Comparison of ENCODE assay signal across 24 cellular contexts in the genomic region with DNA sequence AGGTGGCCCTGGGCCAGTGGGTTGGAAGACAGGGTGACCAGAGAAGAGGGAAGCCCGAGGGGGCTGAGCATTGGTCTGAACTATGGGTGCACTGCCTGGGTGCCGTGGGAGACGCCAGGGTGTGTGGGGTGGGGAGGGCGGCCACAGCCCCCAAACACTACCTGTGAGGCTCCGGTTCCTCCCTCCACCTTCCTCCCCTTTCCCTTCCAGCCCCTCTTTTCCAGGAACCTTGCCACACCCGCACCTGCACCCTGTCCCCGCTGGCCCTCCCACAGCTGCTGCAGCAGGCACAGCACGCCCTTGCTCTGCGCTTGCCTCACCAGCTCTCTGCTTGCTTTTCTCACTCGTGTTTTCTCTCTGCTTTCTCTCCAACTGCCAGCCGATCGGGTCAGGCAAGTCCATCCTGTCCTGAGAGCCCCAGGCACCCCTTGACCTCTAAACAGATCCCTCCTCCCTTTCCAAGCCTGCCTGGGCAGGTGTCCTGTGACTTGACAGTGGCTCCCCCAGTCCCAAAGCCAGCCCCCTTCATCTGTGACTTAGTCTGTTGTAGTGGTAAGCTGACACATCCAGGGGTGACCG.
"Had no signal": no experiment of that assay in that cellular context is flagged by ENCODE, and none has a peak within 500 bp of the region (broad histone marks: within the 10 kb centered on the region; RNA-seq: fewer than 3 reads in every experiment).

No MANE protein-coding gene starts in this region.

- H3K9me3 ChIP-seq: MG63, SJSA1 had no signal

- FAIRE-seq: HepG2, RCC 7860 had no signal

- H3K36me3 ChIP-seq: MG63, SJSA1 had no signal

- H3K27ac ChIP-seq: SJSA1, SK-N-MC had no signal

- H3K4me1 ChIP-seq: SJSA1 had no signal

- H3K4me3 ChIP-seq: MG63, SJSA1, SK-N-MC had no signal

- ATAC-seq: HepG2 had no signal

- DNase-seq: IMR-90, Karpas-422, KG1, MG63, NCI-H1092, NCI-H1105 treated with DMSO at 0.1 percent for 48 hours, NCI-H1417 treated with DMSO at 0.1 percent for 48 hours, NCI-H187, NCI-H2029, NCI-H2081 treated with DMSO at 0.1 percent for 48 hours, NCI-H2171, NCI-H226, NCI-H446, NCI-H510A, NCI-H524 treated with DMSO at 0.1 percent for 48 hours, NCI-H69, NCI-H774, Right ventricle myocardium superior, RPMI8226, SIG-M5 had no signal
